8 cellular contexts compared by ENCODE assay signal in the genomic region with DNA sequence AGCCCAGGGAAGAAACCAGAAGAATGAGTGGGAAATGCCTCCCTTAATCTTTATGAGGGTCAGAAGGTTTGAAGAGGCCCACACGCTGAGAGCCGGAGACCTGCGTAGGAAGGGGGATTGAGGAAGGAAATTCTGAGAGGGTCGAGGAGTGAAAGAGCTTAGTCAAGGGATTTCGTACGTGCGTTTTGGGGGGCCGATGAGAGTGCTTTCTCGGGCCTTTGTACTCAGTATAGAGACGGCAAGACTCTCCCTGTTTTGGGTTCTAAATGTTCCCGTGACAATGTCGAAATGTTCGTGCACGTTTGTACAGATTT. TPM values are rescaled to one million over a fixed set of nuclear protein-coding genes. Genes with fewer than 3 reads are reported as not detected.
A peak's percentile ranks its signal among the peaks of the same experiment; 100 is the strongest.
DNase-seq lines count a peak whose midpoint lies in the region; ATAC-seq and TF ChIP-seq lines count a peak whose summit lies in the region.

No MANE protein-coding gene starts in this region.

- peak overlapping the region; percentile 90 for H3K4me2 ChIP-seq in Karpas-422 (ENCODE audit: low read depth, low read length, poor library complexity, severe bottlenecking)

- ATAC-seq in GM18517 (IDR thresholded peaks at IDR 0.05; ENCODE audit: unreplicated experiment): peak; percentile 1

- peaks cover 43% of the 10 kb centered on the region for H3K4me1 ChIP-seq in Karpas-422 (ENCODE audit: low read length)
- peaks cover 12 to 52% (median 27%) of the 10 kb centered on the region in 3 donors for H3K4me1 ChIP-seq in esophagus squamous epithelium
- peaks cover 17 to 27% (median 18%) of the 10 kb centered on the region in 3 donors for H3K4me1 ChIP-seq in skeletal muscle tissue (ENCODE audit: control insufficient read depth in 3 of 3, insufficient read depth in 3 of 3, low read length in 3 of 3)

- intact Hi-C loops in esophagus squamous epithelium (cut with DNase I): no loop called here

- 0% methylated on average over 14 of the region's 14 CpGs for WGBS in esophagus squamous epithelium, 2 donors

- H4K20me1 ChIP-seq in Karpas-422 (ENCODE audit: insufficient read depth, low read depth, low read length): peaks cover 18% of the 10 kb centered on the region

- H3K36me3 ChIP-seq in Karpas-422 (ENCODE audit: insufficient read depth, low read length) (peaks cover 29% of the 10 kb centered on the region), esophagus squamous epithelium (no peaks in the 10 kb centered on the region), skeletal muscle tissue (ENCODE audit: control insufficient read depth in 3 of 3, insufficient read depth in 3 of 3, low read length in 3 of 3) (peaks cover 0 to 5% (median 0%) of the 10 kb centered on the region in 3 donors)

- no peaks in the 10 kb centered on the region for H3K9me2 ChIP-seq in Karpas-422 (replicated peaks; ENCODE audit: insufficient read depth, low read length)

- TF ChIP-seq POLR2A in esophagus squamous epithelium (IDR thresholded peaks at IDR 0.05): no peak

- H3K27me3 ChIP-seq in Karpas-422 (ENCODE audit: low read length): no peaks in the 10 kb centered on the region
- H3K27me3 ChIP-seq in esophagus squamous epithelium: no peaks in the 10 kb centered on the region
- no peaks in the 10 kb centered on the region for H3K27me3 ChIP-seq in skeletal muscle tissue (ENCODE audit: control insufficient read depth in 3 of 3, insufficient read depth in 3 of 3, low read length in 3 of 3)

- H3K27ac ChIP-seq in Karpas-422 (ENCODE audit: low read length): peak overlapping the region; percentile 65
- peak overlapping the region; percentile 94 to 99 (median 96) for H3K27ac ChIP-seq in esophagus squamous epithelium
- H3K27ac ChIP-seq in skeletal muscle tissue (ENCODE audit: low read depth, low read length): peak overlapping the region; percentile 97

- H2AFZ ChIP-seq in Karpas-422 (ENCODE audit: low read length): no peak overlapping the region; the same call in 1 of the 2 replicates

- peaks cover 58% of the 10 kb centered on the region for H3K79me2 ChIP-seq in Karpas-422 (ENCODE audit: low read length)

- in situ Hi-C loops in KBM-7 (cut with MboI; ENCODE audit: low pct_unique_long_range_greater_than_20kb, low sequenced_read_pairs): no loop called here

- no peak for DNase-seq in Karpas-422
- DNase-seq in esophagus squamous epithelium (lab: John Stamatoyannopoulos, UW): no peak
- DNase-seq in NK-92 (lab: John Stamatoyannopoulos, UW; ENCODE audit: unreplicated experiment): no peak
- no peak for DNase-seq in KBM-7
- DNase-seq in central memory CD4-positive, alpha-beta T cell: no peak
- no peak for DNase-seq in DMS114 treated with DMSO at 0.1 percent for 48 hours (lab: John Stamatoyannopoulos, UW; ENCODE audit: unreplicated experiment)

- H3K9ac ChIP-seq in Karpas-422 (ENCODE audit: low read length): peak overlapping the region; percentile 93
- H3K9ac ChIP-seq in skeletal muscle tissue (ENCODE audit: low read depth in 1 of 3, low read length in 3 of 3): peak overlapping the region; percentile 99 to 100 (median 99)

- no peak for TF ChIP-seq CTCF in esophagus squamous epithelium (IDR thresholded peaks at IDR 0.05)

- peak overlapping the region; percentile 70 for H3K4me3 ChIP-seq in Karpas-422 (ENCODE audit: low read length)
- peak overlapping the region; percentile 69 to 96 (median 81) for H3K4me3 ChIP-seq in esophagus squamous epithelium
- H3K4me3 ChIP-seq in skeletal muscle tissue (ENCODE audit: low read length in 3 of 3): peak overlapping the region; percentile 82 to 100 (median 97)

- H3K9me3 ChIP-seq in Karpas-422 (ENCODE audit: low read length): no peaks in the 10 kb centered on the region
- H3K9me3 ChIP-seq in esophagus squamous epithelium: no peaks in the 10 kb centered on the region
- no peaks in the 10 kb centered on the region for H3K9me3 ChIP-seq in skeletal muscle tissue (ENCODE audit: control insufficient read depth in 3 of 3, low read length in 3 of 3)

RNA-seq across cellular contexts. Expression of gene C11orf58, which starts 0.5 kb away (rescaled TPM):
- 127 and 200 TPM in 2 replicates for total RNA-seq in Karpas-422 (2014; rRNA removed; shearing (Covaris generic); ENCODE audit: low replicate concordance)
- total RNA-seq in esophagus squamous epithelium (100 to 1,000 TPM in 2 of 4 donors, 10 to 100 TPM in 2; 63.6 to 143 (median 102) TPM), skeletal muscle tissue (150 TPM)
